Comparison of ENCODE assay signal across 13 cellular contexts in the genomic region with DNA sequence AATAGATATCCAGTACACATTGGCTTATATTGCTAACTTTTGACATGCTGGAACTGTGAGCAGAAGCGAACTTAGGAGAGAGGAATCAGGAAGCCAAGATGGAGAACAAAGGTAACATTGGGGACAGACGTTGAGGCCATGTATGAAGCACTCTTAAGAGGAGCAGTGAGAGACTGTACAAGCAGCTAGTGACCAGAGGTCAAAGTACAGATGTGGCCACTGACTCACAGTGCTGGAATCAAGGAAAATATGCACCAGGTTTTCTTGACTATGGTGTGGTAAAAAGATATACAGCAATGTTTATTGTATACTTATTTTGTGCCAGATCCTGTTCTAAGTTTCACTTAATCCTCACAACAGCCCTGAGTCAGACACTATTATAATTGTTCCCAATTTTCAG. TPM values are rescaled to one million over a fixed set of nuclear protein-coding genes. Genes with fewer than 3 reads are reported as not detected.
DNase-seq lines count a peak whose midpoint lies in the region; ATAC-seq and TF ChIP-seq lines count a peak whose summit lies in the region.
"Had no signal": no experiment of that assay in that cellular context is flagged by ENCODE, and none has a peak within 500 bp of the region (broad histone marks: within the 10 kb centered on the region; RNA-seq: fewer than 3 reads in every experiment).

No MANE protein-coding gene starts in this region.

- POLR2A ChIA-PET in SK-N-SH (lab: Yijun Ruan, JAX): no interaction called here
- POLR2A ChIA-PET in HEK293T (lab: Yijun Ruan, JAX): interaction anchor here (0.7 kb wide), 1 partner anchor 203 kb away, joined by 3 read pairs; no protein-coding TSS in a partner anchor

- intact Hi-C loops in sciatic nerve (cut with DNase I): no loop called here

- peak; percentile 39 for ATAC-seq in sciatic nerve

- H3K27me3 Mint-ChIP-seq in activated naive CD8-positive, alpha-beta T cell treated with anti-CD3 and anti-CD28 coated beads for 36 hours: no peaks in the 10 kb centered on the region

- no peak overlapping the region for H3K4me3 ChIP-seq in SK-N-SH (ENCODE audit: low read depth in 2 of 2, low read length in 1 of 2)
- H3K4me3 ChIP-seq: esophagus muscularis mucosa, tibial artery had no signal

- no peaks in the 10 kb centered on the region for H3F3A ChIP-seq in SK-N-SH (replicated peaks; ENCODE audit: insufficient read depth)

- H3K27me3 ChIP-seq in SK-N-SH (ENCODE audit: insufficient read depth): no peaks in the 10 kb centered on the region
- H3K27me3 ChIP-seq: esophagus muscularis mucosa, tibial artery had no signal

- H3K36me3 ChIP-seq in SK-N-SH (replicated peaks in 1 of 2; ENCODE audit: control insufficient read depth in 1 of 2, insufficient read depth in 2 of 2, low read length in 1 of 2): peaks cover 0 to 5% of the 10 kb centered on the region in 2 experiments
- H3K36me3 ChIP-seq: esophagus muscularis mucosa, tibial artery had no signal

- CTCF ChIA-PET in SK-N-SH (lab: Yijun Ruan, JAX): interaction anchor here (0.6 to 1.3 kb wide), 3 partner anchors 58 to 79 kb away, joined by 3 to 4 read pairs (median 3); no protein-coding TSS in a partner anchor
- CTCF ChIA-PET in HEK293T (lab: Yijun Ruan, JAX): no interaction called here

- H3K27ac ChIP-seq in SK-N-SH (ENCODE audit: low read depth in 2 of 2, low read length in 1 of 2): peak overlapping the region in 1 of 2 experiments; percentile 8; a peak in 2 of 4 replicates
- H3K27ac ChIP-seq: esophagus muscularis mucosa, tibial artery had no signal

- no peaks in the 10 kb centered on the region for H3K9me3 Mint-ChIP-seq in activated naive CD8-positive, alpha-beta T cell treated with anti-CD3 and anti-CD28 coated beads for 36 hours

- no peak overlapping the region for H2AFZ ChIP-seq in SK-N-SH (ENCODE audit: low read depth)

- H3K27ac Mint-ChIP-seq in activated naive CD8-positive, alpha-beta T cell treated with anti-CD3 and anti-CD28 coated beads for 36 hours: no peak overlapping the region

- peak overlapping the region; percentile 47; the same call in 1 of the 2 replicates for H3K4me2 ChIP-seq in SK-N-SH

- TF ChIP-seq EP300 in SK-N-SH (IDR thresholded peaks at IDR 0.05; ENCODE audit: borderline replicate concordance in 1 of 2, low read depth in 1 of 2, low read length in 1 of 2): no peak

- no peaks in the 10 kb centered on the region for H3K9me3 ChIP-seq in SK-N-SH
- H3K9me3 ChIP-seq: esophagus muscularis mucosa, tibial artery had no signal

- peaks cover 6% of the 10 kb centered on the region for H3K36me3 Mint-ChIP-seq in activated naive CD8-positive, alpha-beta T cell treated with anti-CD3 and anti-CD28 coated beads for 36 hours

- peaks cover 10% of the 10 kb centered on the region for H3K4me1 Mint-ChIP-seq in activated naive CD8-positive, alpha-beta T cell treated with anti-CD3 and anti-CD28 coated beads for 36 hours

- no peaks in the 10 kb centered on the region for H3K79me2 ChIP-seq in SK-N-SH (ENCODE audit: insufficient read depth)

- TF ChIP-seq RAD21 in SK-N-SH (IDR thresholded peaks at IDR 0.05; ENCODE audit: low read length): no peak

- WGBS in SK-N-SH (ENCODE audit: low lambda C conversion rate): 59% methylated on average over 2 of the region's 2 CpGs

- H3K9ac ChIP-seq in SK-N-SH: no peak overlapping the region

- no peaks in the 10 kb centered on the region for H4K20me1 ChIP-seq in SK-N-SH (ENCODE audit: insufficient read depth)

- H3K4me1 ChIP-seq in SK-N-SH (ENCODE audit: control insufficient read depth in 1 of 2, insufficient read depth in 2 of 2, low read depth in 1 of 2, low read length in 1 of 2): peaks cover 6 to 12% of the 10 kb centered on the region in 2 experiments; a peak in 3 of 4 replicates

- TF ChIP-seq CTCF in SK-N-SH (IDR thresholded peaks at IDR 0.05): no peak

- DNase-seq in ELR (ENCODE audit: low read depth) (peak; percentile 93), SK-N-SH (no peak), fibroblast of peridontal ligament (ENCODE audit: extremely low read depth) (peak; percentile 87), sciatic nerve (ENCODE audit: low spot score) (no peak), HEK293T (ENCODE audit: extremely low spot score) (no peak), NOMO-1 (lab: John Stamatoyannopoulos, UW; ENCODE audit: unreplicated experiment in 2 of 2) (no peak)
- DNase-seq in stimulated activated CD4-positive, alpha-beta T cell treated with anti-CD3 and anti-CD28 coated beads, Interleukin-1b, Interleukin-23, amount 100 ng/mL, for 48 hours: no peak
- DNase-seq in activated naive CD8-positive, alpha-beta T cell treated with anti-CD3 and anti-CD28 coated beads for 36 hours: no peak
- DNase-seq: activated naive CD4-positive, alpha-beta T cell treated with anti-CD3 and anti-CD28 coated beads, Interleukin-2, amount 50 U/mL, for 16 hours; NCI-H69; stimulated activated CD4-positive, alpha-beta T cell treated with anti-CD3 and anti-CD28 coated beads, Interleukin-4, amount 100 ng/mL, for 4 hours; tibial artery had no signal

- no peak overlapping the region for H3K4me3 Mint-ChIP-seq in activated naive CD8-positive, alpha-beta T cell treated with anti-CD3 and anti-CD28 coated beads for 36 hours

- H3K9me2 ChIP-seq in SK-N-SH: no peaks in the 10 kb centered on the region

TF ChIP-seq in SK-N-SH, 30 proteins besides CTCF, POLR2A, EP300 and RAD21 (continues in another document):
- TF ChIP-seq FOSL2 (IDR thresholded peaks at IDR 0.05; ENCODE audit: borderline replicate concordance, low read depth): peak; percentile 42; the same call in 1 of the 2 replicates
- no peak for TF ChIP-seq CHD2 (IDR thresholded peaks at IDR 0.05; ENCODE audit: low read length, partially characterized antibody)
- TF ChIP-seq, protein P1, sequence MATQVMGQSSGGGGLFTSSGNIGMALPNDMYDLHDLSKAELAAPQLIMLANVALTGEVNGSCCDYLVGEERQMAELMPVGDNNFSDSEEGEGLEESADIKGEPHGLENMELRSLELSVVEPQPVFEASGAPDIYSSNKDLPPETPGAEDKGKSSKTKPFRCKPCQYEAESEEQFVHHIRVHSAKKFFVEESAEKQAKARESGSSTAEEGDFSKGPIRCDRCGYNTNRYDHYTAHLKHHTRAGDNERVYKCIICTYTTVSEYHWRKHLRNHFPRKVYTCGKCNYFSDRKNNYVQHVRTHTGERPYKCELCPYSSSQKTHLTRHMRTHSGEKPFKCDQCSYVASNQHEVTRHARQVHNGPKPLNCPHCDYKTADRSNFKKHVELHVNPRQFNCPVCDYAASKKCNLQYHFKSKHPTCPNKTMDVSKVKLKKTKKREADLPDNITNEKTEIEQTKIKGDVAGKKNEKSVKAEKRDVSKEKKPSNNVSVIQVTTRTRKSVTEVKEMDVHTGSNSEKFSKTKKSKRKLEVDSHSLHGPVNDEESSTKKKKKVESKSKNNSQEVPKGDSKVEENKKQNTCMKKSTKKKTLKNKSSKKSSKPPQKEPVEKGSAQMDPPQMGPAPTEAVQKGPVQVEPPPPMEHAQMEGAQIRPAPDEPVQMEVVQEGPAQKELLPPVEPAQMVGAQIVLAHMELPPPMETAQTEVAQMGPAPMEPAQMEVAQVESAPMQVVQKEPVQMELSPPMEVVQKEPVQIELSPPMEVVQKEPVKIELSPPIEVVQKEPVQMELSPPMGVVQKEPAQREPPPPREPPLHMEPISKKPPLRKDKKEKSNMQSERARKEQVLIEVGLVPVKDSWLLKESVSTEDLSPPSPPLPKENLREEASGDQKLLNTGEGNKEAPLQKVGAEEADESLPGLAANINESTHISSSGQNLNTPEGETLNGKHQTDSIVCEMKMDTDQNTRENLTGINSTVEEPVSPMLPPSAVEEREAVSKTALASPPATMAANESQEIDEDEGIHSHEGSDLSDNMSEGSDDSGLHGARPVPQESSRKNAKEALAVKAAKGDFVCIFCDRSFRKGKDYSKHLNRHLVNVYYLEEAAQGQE (IDR thresholded peaks at IDR 0.05; ENCODE audit: low read depth, low read length): no peak
- TF ChIP-seq MXI1 (IDR thresholded peaks at IDR 0.05; ENCODE audit: low read depth, low read length): no peak
- TF ChIP-seq TCF12 (IDR thresholded peaks at IDR 0.05): peak; percentile 44; the same call in 1 of the 2 replicates

TF ChIP-seq in HEK293T, 16 proteins besides CTCF, POLR2A, EP300 and RAD21:
- no peak for TF ChIP-seq ARNT (IDR thresholded peaks at IDR 0.05)
TF ChIP-seq in HEK293T: peak in this region for 0.

RNA-seq across cellular contexts. Expression of a gene that starts 2.0 kb away (rescaled TPM):
- 0.58 and 0.78 TPM in 2 replicates for polyA plus RNA-seq in SK-N-SH (2012; rRNA removed)
- polyA plus RNA-seq in SK-N-SH (2012; cell fraction: cytosol; rRNA removed): 0.33 and 0.43 TPM in 2 replicates
- 1.8 and 2.7 TPM in 2 replicates for polyA plus RNA-seq in SK-N-SH (2012; cell fraction: nucleus; rRNA removed)
- 15.2 TPM for total RNA-seq in sciatic nerve
- total RNA-seq in activated naive CD8-positive, alpha-beta T cell treated with anti-CD3 and anti-CD28 coated beads for 36 hours: 1 to 10 TPM; 1.1 to 2.0 TPM

Comparison
In these comparisons a context has a peak if more than half of its experiments do, and no peak if none do; other contexts are left out.
1. DNase-seq: peak in ELR (single experiment) and fibroblast of peridontal ligament (single experiment); none in SK-N-SH (single experiment), sciatic nerve (single experiment), HEK293T (single experiment), stimulated activated CD4-positive, alpha-beta T cell treated with anti-CD3 and anti-CD28 coated beads, Interleukin-1b, Interleukin-23, amount 100 ng/mL, for 48 hours (single experiment), NOMO-1 (0 of 2) and activated naive CD8-positive, alpha-beta T cell treated with anti-CD3 and anti-CD28 coated beads for 36 hours (single experiment).